22 cellular contexts compared by ENCODE assay signal in genomic region chr13:101202590-101202989, GRCh38.
DNase-seq lines count a peak whose midpoint lies in the region; ATAC-seq and TF ChIP-seq lines count a peak whose summit lies in the region.
"Had no signal": no experiment of that assay in that cellular context is flagged by ENCODE, and none has a peak within 500 bp of the region (broad histone marks: within the 10 kb centered on the region; RNA-seq: fewer than 3 reads in every experiment).

No MANE protein-coding gene starts in this region.

- H3K4me1 Mint-ChIP-seq in activated CD8-positive, alpha-beta T cell treated with anti-CD3 and anti-CD28 coated beads for 36 hours (ENCODE audit: low read depth) = no peaks in the 10 kb centered on the region
- H3K4me1 Mint-ChIP-seq: CD4-positive, alpha-beta memory T cell; T-helper 17 cell had no signal

- H3K27me3 ChIP-seq in H7 (ENCODE audit: control insufficient read depth, insufficient read depth, low read length) = no peaks in the 10 kb centered on the region
- H3K27me3 ChIP-seq: SJSA1, tibial nerve had no signal

- H3K27ac ChIP-seq in caudate nucleus (ENCODE audit: low read depth, low read length) = no peak overlapping the region
- H3K27ac ChIP-seq: coronary artery, HL-60, psoas muscle, SJSA1, tibial nerve had no signal

- H3K4me3 ChIP-seq in H7 (ENCODE audit: insufficient read depth, low read depth, low read length) (no peak overlapping the region), choroid plexus epithelial cell (ENCODE audit: low read depth, low read length) (no peak overlapping the region)
- H3K4me3 ChIP-seq: coronary artery, HAP-1, psoas muscle, SJSA1, tibial nerve had no signal

- no peaks in the 10 kb centered on the region for H3K9me3 Mint-ChIP-seq in activated CD8-positive, alpha-beta T cell treated with anti-CD3 and anti-CD28 coated beads for 36 hours

- H3K4me3 Mint-ChIP-seq in activated CD8-positive, alpha-beta T cell treated with anti-CD3 and anti-CD28 coated beads for 36 hours = no peak overlapping the region
- H3K4me3 Mint-ChIP-seq: CD4-positive, alpha-beta memory T cell; T-helper 17 cell had no signal

- ATAC-seq in activated CD8-positive, alpha-beta T cell treated with anti-CD3 and anti-CD28 coated beads for 36 hours = no peak
- ATAC-seq: psoas muscle, T-helper 17 cell had no signal

- CTCF ChIA-PET in activated CD8-positive, alpha-beta T cell treated with anti-CD3 and anti-CD28 coated beads for 36 hours (lab: Charles Lee) = no interaction called here

- no peaks in the 10 kb centered on the region for H3K36me3 Mint-ChIP-seq in activated CD8-positive, alpha-beta T cell treated with anti-CD3 and anti-CD28 coated beads for 36 hours (ENCODE audit: low read depth)
- H3K36me3 Mint-ChIP-seq: CD4-positive, alpha-beta memory T cell had no signal

- no peaks in the 10 kb centered on the region for H3K36me3 ChIP-seq in H7 (replicated peaks; ENCODE audit: control insufficient read depth, insufficient read depth, low read length)
- H3K36me3 ChIP-seq: HAP-1, SJSA1, tibial nerve had no signal

- peaks cover 2% of the 10 kb centered on the region for H3K27me3 Mint-ChIP-seq in activated CD8-positive, alpha-beta T cell treated with anti-CD3 and anti-CD28 coated beads for 36 hours

- peak; percentile 13 for DNase-seq in H7
- DNase-seq in M059J (ENCODE audit: low read depth) = peak; percentile 9
- DNase-seq in choroid plexus epithelial cell (ENCODE audit: low read depth) = no peak
- DNase-seq in islet precursor cell = peak; percentile 66
- no peak for DNase-seq in dermis blood vessel endothelial cell
- DNase-seq in activated CD8-positive, alpha-beta T cell treated with anti-CD3 and anti-CD28 coated beads for 36 hours = no peak
- DNase-seq in caudate nucleus (lab: John Stamatoyannopoulos, UW) = no peak
- DNase-seq: activated CD8-positive, alpha-beta memory T cell treated with anti-CD3 and anti-CD28 coated beads, Interleukin-2, amount 50 U/mL, for 4 hours; activated naive CD4-positive, alpha-beta T cell treated with anti-CD3 and anti-CD28 coated beads, Interleukin-2, amount 50 U/mL, for 16 hours; amygdala; CD4-positive, alpha-beta memory T cell; GF-D8; mesenchymal stem cell; NCI-H2081 treated with DMSO at 0.1 percent for 48 hours; NCI-H510A; psoas muscle; T-helper 17 cell had no signal

- TF ChIP-seq CTCF in choroid plexus epithelial cell (conservative IDR thresholded peaks at IDR 0.05; ENCODE audit: low read depth, low read length) = peak; percentile 24
- TF ChIP-seq CTCF in activated CD8-positive, alpha-beta T cell treated with anti-CD3 and anti-CD28 coated beads for 36 hours (IDR thresholded peaks at IDR 0.05) = no peak

- H3K27ac Mint-ChIP-seq in activated CD8-positive, alpha-beta T cell treated with anti-CD3 and anti-CD28 coated beads for 36 hours = no peak overlapping the region
- H3K27ac Mint-ChIP-seq: CD4-positive, alpha-beta memory T cell; T-helper 17 cell had no signal

- intact Hi-C loops in activated CD8-positive, alpha-beta T cell treated with anti-CD3 and anti-CD28 coated beads for 36 hours (cut with micrococcal nuclease) = no loop called here

- POLR2A ChIA-PET in activated CD8-positive, alpha-beta T cell treated with anti-CD3 and anti-CD28 coated beads for 36 hours (lab: Charles Lee) = no interaction called here

Comparison
In these comparisons a context has a peak if more than half of its experiments do, and no peak if none do; other contexts are left out.
1. DNase-seq: peak in H7 (single experiment), M059J (single experiment) and islet precursor cell (single experiment); none in choroid plexus epithelial cell (single experiment), dermis blood vessel endothelial cell (single experiment), activated CD8-positive, alpha-beta T cell treated with anti-CD3 and anti-CD28 coated beads for 36 hours (single experiment) and caudate nucleus (0 of 61).